Comparison of ENCODE assay signal across 1 cellular context in genomic region chr19:33580026-33580644, GRCh38.
TF ChIP-seq lines count a peak whose summit lies in the region.

No MANE protein-coding gene starts in this region.

TF ChIP-seq in GM23338, 12 proteins besides CTCF, POLR2A, EP300 and RAD21 (continued from another document):
- TF ChIP-seq, protein P1, sequence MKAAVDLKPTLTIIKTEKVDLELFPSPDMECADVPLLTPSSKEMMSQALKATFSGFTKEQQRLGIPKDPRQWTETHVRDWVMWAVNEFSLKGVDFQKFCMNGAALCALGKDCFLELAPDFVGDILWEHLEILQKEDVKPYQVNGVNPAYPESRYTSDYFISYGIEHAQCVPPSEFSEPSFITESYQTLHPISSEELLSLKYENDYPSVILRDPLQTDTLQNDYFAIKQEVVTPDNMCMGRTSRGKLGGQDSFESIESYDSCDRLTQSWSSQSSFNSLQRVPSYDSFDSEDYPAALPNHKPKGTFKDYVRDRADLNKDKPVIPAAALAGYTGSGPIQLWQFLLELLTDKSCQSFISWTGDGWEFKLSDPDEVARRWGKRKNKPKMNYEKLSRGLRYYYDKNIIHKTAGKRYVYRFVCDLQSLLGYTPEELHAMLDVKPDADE (IDR thresholded peaks at IDR 0.05) = no peak
- TF ChIP-seq CREB1 (CRISPR knock-in tag; IDR thresholded peaks at IDR 0.05; ENCODE audit: low read depth) = no peak
